20 cellular contexts compared by ENCODE assay signal in the genomic region with DNA sequence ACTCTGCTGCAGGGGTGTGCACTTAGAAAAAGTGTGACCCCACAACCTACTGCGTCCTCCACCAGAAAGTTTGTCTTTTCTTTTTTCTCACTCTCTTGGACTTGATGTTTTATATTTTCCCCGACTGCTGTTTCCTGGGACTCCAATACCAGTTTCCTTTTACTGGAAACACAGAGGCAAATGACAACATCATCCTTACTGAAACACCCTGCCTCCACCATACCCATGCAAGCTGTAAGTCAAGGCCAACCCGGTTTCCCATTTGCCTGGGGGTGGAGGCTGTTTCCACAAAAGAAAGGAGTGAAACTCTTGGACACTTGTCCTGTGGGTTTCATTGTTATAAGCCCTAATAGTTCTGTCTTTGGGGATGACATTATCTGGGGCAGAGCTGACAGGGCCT.
"Had no signal": no experiment of that assay in that cellular context is flagged by ENCODE, and none has a peak within 500 bp of the region (broad histone marks: within the 10 kb centered on the region; RNA-seq: fewer than 3 reads in every experiment).

No MANE protein-coding gene starts in this region.

- H3K9me3 ChIP-seq: lower lobe of right lung, psoas muscle, sigmoid colon, thoracic aorta, transverse colon had no signal

- H3K4me3 ChIP-seq: coronary artery, dorsolateral prefrontal cortex, heart left ventricle, left lung, lower lobe of right lung, psoas muscle, sigmoid colon, skin epidermis, stomach, thoracic aorta, transverse colon had no signal

- H3K27ac ChIP-seq: coronary artery, dorsolateral prefrontal cortex, left lung, lower lobe of right lung, psoas muscle, sigmoid colon, stomach, thoracic aorta, transverse colon had no signal

- DNase-seq: dorsolateral prefrontal cortex; effector CD8-positive, alpha-beta T cell; heart left ventricle; islet precursor cell; left lung; lower lobe of right lung; mesenchymal stem cell; midbrain; psoas muscle; sigmoid colon; stimulated activated CD4-positive, alpha-beta T cell treated with anti-CD3 and anti-CD28 coated beads, Interleukin-2, amount 100 ng/mL, for 24 hours; stimulated activated CD4-positive, alpha-beta T cell treated with anti-CD3 and anti-CD28 coated beads, Interleukin-4, amount 100 ng/mL, for 4 hours; stimulated activated naive CD4-positive, alpha-beta T cell; stomach; substantia nigra; transverse colon had no signal

- ATAC-seq: heart left ventricle, left lung, psoas muscle had no signal

- FAIRE-seq: frontal cortex had no signal

- H3K4me1 ChIP-seq: left lung, lower lobe of right lung, psoas muscle, sigmoid colon, transverse colon had no signal

- H3K36me3 ChIP-seq: heart left ventricle, left lung, lower lobe of right lung, sigmoid colon, stomach, thoracic aorta, transverse colon had no signal

- H3K27me3 ChIP-seq: left lung, sigmoid colon, stomach had no signal
